8 cellular contexts compared by ENCODE assay signal in genomic region chr17:8125947-8126305, GRCh38. TPM values are rescaled to one million over a fixed set of nuclear protein-coding genes. Genes with fewer than 3 reads are reported as not detected.
A peak's percentile ranks its signal among the peaks of the same experiment; 100 is the strongest.
DNase-seq lines count a peak whose midpoint lies in the region; ATAC-seq and TF ChIP-seq lines count a peak whose summit lies in the region.

No MANE protein-coding gene starts in this region.

- DNase-seq in activated CD4-positive, alpha-beta T cell treated with anti-CD3 and anti-CD28 coated beads, Interleukin-2, amount 10 ng/mL, durations not matched to agents 24 days and 14 days = peak; percentile 78
- DNase-seq in activated CD4-positive, alpha-beta T cell treated with anti-CD3 and anti-CD28 coated beads, Interleukin-2, amount 50 U/mL, for 4 hours = no peak
- DNase-seq in Panc1 (ENCODE audit: low read depth, low spot score) (no peak), SKM-1 (lab: John Stamatoyannopoulos, UW; ENCODE audit: unreplicated experiment) (no peak)
- DNase-seq in naive thymus-derived CD4-positive, alpha-beta T cell = peak in 1 of 9 donors; percentile 49
- DNase-seq in effector CD4-positive, alpha-beta T cell = no peak

- H3K4me3 ChIP-seq in Panc1 (ENCODE audit: low read depth in 2 of 2, low read length in 2 of 2) (peak overlapping the region; percentile 60 to 92), ectodermal cell (ENCODE audit: insufficient read depth, low read depth, low read length) (peak overlapping the region; percentile 80)
- peak overlapping the region; percentile 96 for H3K4me3 ChIP-seq in naive thymus-derived CD4-positive, alpha-beta T cell (ENCODE audit: low read length)

- peak overlapping the region; percentile 94 for H3K27ac Mint-ChIP-seq in activated CD4-positive, alpha-beta T cell treated with anti-CD3 and anti-CD28 coated beads, Interleukin-2, amount 10 ng/mL, durations not matched to agents 24 days and 14 days
- peak overlapping the region; percentile 80 to 99 (median 94) for H3K27ac Mint-ChIP-seq in naive thymus-derived CD4-positive, alpha-beta T cell

- POLR2A ChIA-PET in Panc1 (lab: Charles Lee) = no interaction called here
- POLR2A ChIA-PET in naive thymus-derived CD4-positive, alpha-beta T cell (lab: Charles Lee) = interaction anchor here (0.7 to 1.9 kb wide), 7 partner anchors 9 to 97 kb away, joined by 3 to 9 read pairs (median 3); partner anchors contain the start of gene BORCS6

- in situ Hi-C loops in Panc1 (cut with HindIII; ENCODE audit: low pct_unique_long_range_greater_than_20kb, low sequenced_read_pairs) = no loop called here

- H3K27me3 Mint-ChIP-seq in activated CD4-positive, alpha-beta T cell treated with anti-CD3 and anti-CD28 coated beads, Interleukin-2, amount 10 ng/mL, durations not matched to agents 24 days and 14 days = peaks cover 47% of the 10 kb centered on the region
- peaks cover 0 to 60% (median 22%) of the 10 kb centered on the region in 5 donors for H3K27me3 Mint-ChIP-seq in naive thymus-derived CD4-positive, alpha-beta T cell

- H3K4me1 ChIP-seq in Panc1 (ENCODE audit: control insufficient read depth, insufficient read depth, low read length) (peaks cover 7% of the 10 kb centered on the region), ectodermal cell (ENCODE audit: control insufficient read depth, insufficient read depth, low read length) (peaks cover 18% of the 10 kb centered on the region)
- peaks cover 40 to 45% of the 10 kb centered on the region in 2 donors for H3K4me1 ChIP-seq in naive thymus-derived CD4-positive, alpha-beta T cell (ENCODE audit: control insufficient read depth in 2 of 2, insufficient read depth in 2 of 2, low read length in 2 of 2)

- H3K9me3 ChIP-seq in Panc1 (ENCODE audit: control insufficient read depth, insufficient read depth, low read depth, low read length) (no peaks in the 10 kb centered on the region), ectodermal cell (ENCODE audit: control insufficient read depth, low read length) (no peaks in the 10 kb centered on the region)
- no peaks in the 10 kb centered on the region for H3K9me3 ChIP-seq in naive thymus-derived CD4-positive, alpha-beta T cell (ENCODE audit: control insufficient read depth in 2 of 3, low read length in 3 of 3)

- H3K4me1 Mint-ChIP-seq in activated CD4-positive, alpha-beta T cell treated with anti-CD3 and anti-CD28 coated beads, Interleukin-2, amount 10 ng/mL, durations not matched to agents 24 days and 14 days = peaks cover 45% of the 10 kb centered on the region
- H3K4me1 Mint-ChIP-seq in naive thymus-derived CD4-positive, alpha-beta T cell = peaks cover 42 to 51% (median 46%) of the 10 kb centered on the region in 7 donors

- H3K4me3 Mint-ChIP-seq in activated CD4-positive, alpha-beta T cell treated with anti-CD3 and anti-CD28 coated beads, Interleukin-2, amount 10 ng/mL, durations not matched to agents 24 days and 14 days = peak overlapping the region; percentile 91
- H3K4me3 Mint-ChIP-seq in naive thymus-derived CD4-positive, alpha-beta T cell = peak overlapping the region; percentile 88 to 99 (median 92)

- H3K36me3 ChIP-seq in Panc1 (ENCODE audit: control insufficient read depth, insufficient read depth, low read length) (no peaks in the 10 kb centered on the region), ectodermal cell (ENCODE audit: control insufficient read depth, insufficient read depth, low read length) (no peaks in the 10 kb centered on the region)
- H3K36me3 ChIP-seq in naive thymus-derived CD4-positive, alpha-beta T cell (ENCODE audit: control insufficient read depth in 2 of 3, insufficient read depth in 3 of 3, low read length in 3 of 3) = no peaks in the 10 kb centered on the region

- H3K27ac ChIP-seq in Panc1 (ENCODE audit: low read length) (no peak overlapping the region), ectodermal cell (ENCODE audit: insufficient read depth, low read depth, low read length, poor library complexity, severe bottlenecking) (no peak overlapping the region)
- peak overlapping the region; percentile 50 for H3K27ac ChIP-seq in naive thymus-derived CD4-positive, alpha-beta T cell (ENCODE audit: low read depth, low read length)

- CTCF ChIA-PET in Panc1 (lab: Charles Lee) = no interaction called here
- CTCF ChIA-PET in naive thymus-derived CD4-positive, alpha-beta T cell (lab: Charles Lee) = interaction anchor here (1.0 to 1.8 kb wide), 3 partner anchors 11 to 35 kb away, joined by 3 to 4 read pairs (median 4); no protein-coding TSS in a partner anchor

- H3K27me3 ChIP-seq in Panc1 (ENCODE audit: control insufficient read depth, insufficient read depth, low read length) (no peaks in the 10 kb centered on the region), ectodermal cell (ENCODE audit: control insufficient read depth, insufficient read depth, low read length, poor library complexity, severe bottlenecking) (peaks cover 90% of the 10 kb centered on the region)
- H3K27me3 ChIP-seq in naive thymus-derived CD4-positive, alpha-beta T cell (ENCODE audit: control insufficient read depth in 2 of 2, insufficient read depth in 2 of 2, low read length in 2 of 2) = peaks cover 0 to 3% of the 10 kb centered on the region in 2 donors

- H3K9me3 Mint-ChIP-seq in activated CD4-positive, alpha-beta T cell treated with anti-CD3 and anti-CD28 coated beads, Interleukin-2, amount 10 ng/mL, durations not matched to agents 24 days and 14 days = no peaks in the 10 kb centered on the region
- peaks cover 0 to 23% (median 0%) of the 10 kb centered on the region in 11 donors for H3K9me3 Mint-ChIP-seq in naive thymus-derived CD4-positive, alpha-beta T cell

- no peak for TF ChIP-seq CTCF in Panc1 (IDR thresholded peaks at IDR 0.05)

- peaks cover 4% of the 10 kb centered on the region for H3K36me3 Mint-ChIP-seq in activated CD4-positive, alpha-beta T cell treated with anti-CD3 and anti-CD28 coated beads, Interleukin-2, amount 10 ng/mL, durations not matched to agents 24 days and 14 days (ENCODE audit: low read depth)
- H3K36me3 Mint-ChIP-seq in naive thymus-derived CD4-positive, alpha-beta T cell = no peaks in the 10 kb centered on the region

- intact Hi-C loops in activated CD4-positive, alpha-beta T cell treated with anti-CD3 and anti-CD28 coated beads, Interleukin-2, amount 10 ng/mL, durations not matched to agents 24 days and 14 days (cut with micrococcal nuclease) = loop anchor here (10.0 kb wide), 1 partner anchor 259 kb away; the partner anchor contains the start of gene RPL26
- intact Hi-C loops in Panc1 (cut with micrococcal nuclease; ENCODE audit: unreplicated experiment) = loop anchor here (10.0 kb wide), 1 partner anchor 99 kb away; no protein-coding TSS in a partner anchor
- intact Hi-C loops in naive thymus-derived CD4-positive, alpha-beta T cell (cut with micrococcal nuclease) = loop anchor here (1.0 kb wide), 4 partner anchors 12 to 61 kb away; no protein-coding TSS in a partner anchor

- no TSS peak for BruUV-seq in Panc1 (replicated peaks; lab: Mats Ljungman, UMichigan)

- WGBS in ectodermal cell, 2 experiments = 0% methylated on average over 19 of the region's 19 CpGs

- no peak for ATAC-seq in Panc1
- ATAC-seq in naive thymus-derived CD4-positive, alpha-beta T cell = no peak
- ATAC-seq in GM19324 (IDR thresholded peaks at IDR 0.05; ENCODE audit: low FRiP score, unreplicated experiment) = no peak

RNA-seq across cellular contexts. Expression of gene HES7, which starts 2.0 kb away (rescaled TPM):
- total RNA-seq in activated CD4-positive, alpha-beta T cell treated with anti-CD3 and anti-CD28 coated beads, Interleukin-2, amount 10 ng/mL, durations not matched to agents 24 days and 14 days = 1.5 and 2.1 TPM in 2 replicates
- 4.0 TPM for total RNA-seq in Panc1 (2021; ENCODE audit: unreplicated experiment)
- polyA plus RNA-seq in Panc1 (2012; ENCODE audit: insufficient read length) = 4.9 TPM
- not detected for polyA plus RNA-seq in ectodermal cell (2013, experiment 1 of 4)
- 0.21 TPM for polyA plus RNA-seq in ectodermal cell (2013, experiment 2 of 4)
- polyA plus RNA-seq in ectodermal cell (2013, experiment 3 of 4) = 0.91 TPM
- 0.53 TPM for polyA plus RNA-seq in ectodermal cell (2013, experiment 4 of 4)
- under 1 TPM; 0.22 to 0.98 (median 0.41) TPM for total RNA-seq in naive thymus-derived CD4-positive, alpha-beta T cell
- polyA plus RNA-seq in naive thymus-derived CD4-positive, alpha-beta T cell = not detected

RNA-seq across cellular contexts. Expression of gene ALOXE3, which starts 7.6 kb away (rescaled TPM):
- total RNA-seq in activated CD4-positive, alpha-beta T cell treated with anti-CD3 and anti-CD28 coated beads, Interleukin-2, amount 10 ng/mL, durations not matched to agents 24 days and 14 days = not detected in 2 replicates
- total RNA-seq in Panc1 (2021; ENCODE audit: unreplicated experiment) = 0.46 TPM
- not detected for polyA plus RNA-seq in Panc1 (2012; ENCODE audit: insufficient read length)
- not detected for polyA plus RNA-seq in ectodermal cell (2013, experiment 1 of 4)
- polyA plus RNA-seq in ectodermal cell (2013, experiment 2 of 4) = not detected
- not detected for polyA plus RNA-seq in ectodermal cell (2013, experiment 3 of 4)
- not detected for polyA plus RNA-seq in ectodermal cell (2013, experiment 4 of 4)
- total RNA-seq in naive thymus-derived CD4-positive, alpha-beta T cell = 1 to 10 TPM in 1 of 5 experiments, under 1 TPM in 3, not detected in 1; 0.22 to 1.6 (median 0.75) TPM
- polyA plus RNA-seq in naive thymus-derived CD4-positive, alpha-beta T cell = 1 to 10 TPM in 1 of 2 donors, under 1 TPM in 1; 0.11 to 1.6 TPM

RNA-seq across cellular contexts. Expression of gene PER1, which starts 26.3 kb away (rescaled TPM):
- total RNA-seq in activated CD4-positive, alpha-beta T cell treated with anti-CD3 and anti-CD28 coated beads, Interleukin-2, amount 10 ng/mL, durations not matched to agents 24 days and 14 days = 39.4 and 41.7 TPM in 2 replicates
- total RNA-seq in Panc1 (2021; ENCODE audit: unreplicated experiment) = 17.1 TPM
- polyA plus RNA-seq in Panc1 (2012; ENCODE audit: insufficient read length) = 11.8 TPM
- polyA plus RNA-seq in ectodermal cell (2013, experiment 1 of 4) = 20.6 TPM
- polyA plus RNA-seq in ectodermal cell (2013, experiment 2 of 4) = 22.6 TPM
- 20.0 TPM for polyA plus RNA-seq in ectodermal cell (2013, experiment 3 of 4)
- polyA plus RNA-seq in ectodermal cell (2013, experiment 4 of 4) = 21.2 TPM
- total RNA-seq in naive thymus-derived CD4-positive, alpha-beta T cell = 1,000 to 10,000 TPM in 2 of 5 experiments, 10 to 100 TPM in 3; 40.1 to 1,786 (median 95.0) TPM
- polyA plus RNA-seq in naive thymus-derived CD4-positive, alpha-beta T cell = 10 to 100 TPM in 1 of 2 donors, 1 to 10 TPM in 1; 7.9 to 12.1 TPM

RNA-seq across cellular contexts. Expression of gene VAMP2, which starts 36.8 kb away (rescaled TPM):
- total RNA-seq in activated CD4-positive, alpha-beta T cell treated with anti-CD3 and anti-CD28 coated beads, Interleukin-2, amount 10 ng/mL, durations not matched to agents 24 days and 14 days = 45.1 and 49.6 TPM in 2 replicates
- total RNA-seq in Panc1 (2021; ENCODE audit: unreplicated experiment) = 28.6 TPM
- 30.2 TPM for polyA plus RNA-seq in Panc1 (2012; ENCODE audit: insufficient read length)
- polyA plus RNA-seq in ectodermal cell (2013, experiment 1 of 4) = 50.3 TPM
- 44.8 TPM for polyA plus RNA-seq in ectodermal cell (2013, experiment 2 of 4)
- 38.2 TPM for polyA plus RNA-seq in ectodermal cell (2013, experiment 3 of 4)
- polyA plus RNA-seq in ectodermal cell (2013, experiment 4 of 4) = 47.1 TPM
- total RNA-seq in naive thymus-derived CD4-positive, alpha-beta T cell = 100 to 1,000 TPM in 4 of 5 experiments, 10 to 100 TPM in 1; 87.1 to 256 (median 210) TPM
- polyA plus RNA-seq in naive thymus-derived CD4-positive, alpha-beta T cell = 10 to 100 TPM; 75.0 to 75.1 TPM

RNA-seq across cellular contexts. Expression of gene ALOX12B, which starts 38.4 kb away (rescaled TPM):
- total RNA-seq in activated CD4-positive, alpha-beta T cell treated with anti-CD3 and anti-CD28 coated beads, Interleukin-2, amount 10 ng/mL, durations not matched to agents 24 days and 14 days = 0.77 and 0.88 TPM in 2 replicates
- total RNA-seq in Panc1 (2021; ENCODE audit: unreplicated experiment) = not detected
- polyA plus RNA-seq in Panc1 (2012; ENCODE audit: insufficient read length) = 0.46 TPM
- polyA plus RNA-seq in ectodermal cell (2013, experiment 1 of 4) = 1.6 TPM
- 0.39 TPM for polyA plus RNA-seq in ectodermal cell (2013, experiment 2 of 4)
- polyA plus RNA-seq in ectodermal cell (2013, experiment 3 of 4) = 0.32 TPM
- polyA plus RNA-seq in ectodermal cell (2013, experiment 4 of 4) = 0.45 TPM
- 1 to 10 TPM in 2 of 5 experiments, under 1 TPM in 3; 0.44 to 1.1 (median 0.94) TPM for total RNA-seq in naive thymus-derived CD4-positive, alpha-beta T cell
- 1 to 10 TPM in 1 of 2 donors, under 1 TPM in 1; 0.78 to 1.0 TPM for polyA plus RNA-seq in naive thymus-derived CD4-positive, alpha-beta T cell
